ENCODE assay signal across 16 cellular contexts in genomic region chr6:134166529-134167221, GRCh38.
A peak's percentile ranks its signal among the peaks of the same experiment; 100 is the strongest.
DNase-seq lines count a peak whose midpoint lies in the region; ATAC-seq and TF ChIP-seq lines count a peak whose summit lies in the region.
"Had no signal": no experiment of that assay in that cellular context is flagged by ENCODE, and none has a peak within 500 bp of the region (broad histone marks: within the 10 kb centered on the region; RNA-seq: fewer than 3 reads in every experiment).

No MANE protein-coding gene starts in this region.

- H3K4me3 ChIP-seq in fibroblast of pulmonary artery (replicated peaks; ENCODE audit: low read depth, low read length), result no peak overlapping the region
- H3K4me3 ChIP-seq in parathyroid adenoma (ENCODE audit: low read depth, low read length), result peak overlapping the region; percentile 100
- H3K4me3 ChIP-seq: breast epithelium had no signal

- H3K4me2 ChIP-seq in parathyroid adenoma (ENCODE audit: low read length), result peak overlapping the region; percentile 18

- peak overlapping the region; percentile 10 for H3K9ac ChIP-seq in parathyroid adenoma

- H3K9me3 ChIP-seq in parathyroid adenoma (ENCODE audit: control insufficient read depth, low read length), result peaks cover 16% of the 10 kb centered on the region
- H3K9me3 ChIP-seq: breast epithelium had no signal

- H2AFZ ChIP-seq in parathyroid adenoma, result no peak overlapping the region

- H3K27ac ChIP-seq in parathyroid adenoma, result peak overlapping the region; percentile 100
- H3K27ac ChIP-seq: breast epithelium had no signal

- H3K4me1 ChIP-seq in parathyroid adenoma, result peaks cover 18% of the 10 kb centered on the region

- peaks cover 21% of the 10 kb centered on the region for H3K79me2 ChIP-seq in parathyroid adenoma

- peaks cover 34% of the 10 kb centered on the region for H3K36me3 ChIP-seq in parathyroid adenoma (ENCODE audit: control insufficient read depth, insufficient read depth, low read length)
- H3K36me3 ChIP-seq: breast epithelium had no signal

- in situ Hi-C loops in SK-MEL-5 (cut with HindIII; ENCODE audit: low pct_unique_long_range_greater_than_20kb, low sequenced_read_pairs), result no loop called here

- ATAC-seq in HG02840 (IDR thresholded peaks at IDR 0.05; ENCODE audit: low FRiP score, unreplicated experiment) (no peak), HG03439 (IDR thresholded peaks at IDR 0.05; ENCODE audit: unreplicated experiment) (no peak), GM18868 (IDR thresholded peaks at IDR 0.05; ENCODE audit: unreplicated experiment) (no peak)
- ATAC-seq: Panc1 had no signal

- H3K27me3 ChIP-seq in parathyroid adenoma (ENCODE audit: control insufficient read depth, insufficient read depth, low read length), result no peaks in the 10 kb centered on the region
- H3K27me3 ChIP-seq: breast epithelium had no signal

- peak; percentile 15 for DNase-seq in EH (ENCODE audit: low read depth)
- peak; percentile 60 for DNase-seq in SK-MEL-5 (ENCODE audit: low read depth, low spot score)
- peak; percentile 71 for DNase-seq in fibroblast of pulmonary artery (ENCODE audit: low read depth)
- no peak for DNase-seq in NCI-H1694 treated with DMSO at 0.1 percent for 48 hours (lab: John Stamatoyannopoulos, UW)
- DNase-seq: activated naive CD4-positive, alpha-beta T cell treated with anti-CD3 and anti-CD28 coated beads, Interleukin-2, amount 10 ng/mL, durations not matched to agents 7 days and 5 days; activated T-cell treated with anti-CD3 and anti-CD28 coated beads, Interleukin-2, amount 50 U/mL, for 24 hours; hippocampal formation; NCI-H1105 treated with DMSO at 0.1 percent for 48 hours; NCI-H2171; stimulated activated CD4-positive, alpha-beta T cell treated with anti-CD3 and anti-CD28 coated beads, Interleukin-4, amount 100 ng/mL, for 1 hour had no signal

- TF ChIP-seq CTCF in fibroblast of pulmonary artery (IDR thresholded peaks at IDR 0.05; ENCODE audit: low read length, missing control alignments), result no peak
- no peak for TF ChIP-seq CTCF in parathyroid adenoma (IDR thresholded peaks at IDR 0.05)
